Comparison of ENCODE assay signal across 1 cellular context in genomic region chr2:44167908-44168683, GRCh38.
TF ChIP-seq lines count a peak whose summit lies in the region.

No MANE protein-coding gene starts in this region.

TF ChIP-seq in HEK293, 187 proteins besides CTCF, POLR2A, EP300 and RAD21 (continued from another document and continues in another):
- TF ChIP-seq, protein P1, sequence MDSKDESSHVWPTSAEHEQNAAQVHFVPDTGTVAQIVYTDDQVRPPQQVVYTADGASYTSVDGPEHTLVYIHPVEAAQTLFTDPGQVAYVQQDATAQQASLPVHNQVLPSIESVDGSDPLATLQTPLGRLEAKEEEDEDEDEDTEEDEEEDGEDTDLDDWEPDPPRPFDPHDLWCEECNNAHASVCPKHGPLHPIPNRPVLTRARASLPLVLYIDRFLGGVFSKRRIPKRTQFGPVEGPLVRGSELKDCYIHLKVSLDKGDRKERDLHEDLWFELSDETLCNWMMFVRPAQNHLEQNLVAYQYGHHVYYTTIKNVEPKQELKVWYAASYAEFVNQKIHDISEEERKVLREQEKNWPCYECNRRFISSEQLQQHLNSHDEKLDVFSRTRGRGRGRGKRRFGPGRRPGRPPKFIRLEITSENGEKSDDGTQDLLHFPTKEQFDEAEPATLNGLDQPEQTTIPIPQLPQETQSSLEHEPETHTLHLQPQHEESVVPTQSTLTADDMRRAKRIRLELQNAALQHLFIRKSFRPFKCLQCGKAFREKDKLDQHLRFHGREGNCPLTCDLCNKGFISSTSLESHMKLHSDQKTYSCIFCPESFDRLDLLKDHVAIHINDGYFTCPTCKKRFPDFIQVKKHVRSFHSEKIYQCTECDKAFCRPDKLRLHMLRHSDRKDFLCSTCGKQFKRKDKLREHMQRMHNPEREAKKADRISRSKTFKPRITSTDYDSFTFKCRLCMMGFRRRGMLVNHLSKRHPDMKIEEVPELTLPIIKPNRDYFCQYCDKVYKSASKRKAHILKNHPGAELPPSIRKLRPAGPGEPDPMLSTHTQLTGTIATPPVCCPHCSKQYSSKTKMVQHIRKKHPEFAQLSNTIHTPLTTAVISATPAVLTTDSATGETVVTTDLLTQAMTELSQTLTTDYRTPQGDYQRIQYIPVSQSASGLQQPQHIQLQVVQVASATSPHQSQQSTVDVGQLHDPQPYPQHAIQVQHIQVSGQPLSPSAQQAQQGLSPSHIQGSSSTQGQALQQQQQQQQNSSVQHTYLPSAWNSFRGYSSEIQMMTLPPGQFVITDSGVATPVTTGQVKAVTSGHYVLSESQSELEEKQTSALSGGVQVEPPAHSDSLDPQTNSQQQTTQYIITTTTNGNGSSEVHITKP (tag by site-specific recombination; IDR thresholded peaks at IDR 0.05), result peak; percentile 80
- TF ChIP-seq BCL11B (tag by site-specific recombination; IDR thresholded peaks at IDR 0.05; ENCODE audit: low read depth) (no peak), ZNF169 (tag by site-specific recombination; IDR thresholded peaks at IDR 0.05) (no peak), ZNF621 (tag by site-specific recombination; IDR thresholded peaks at IDR 0.05) (no peak), PRDM6 (tag by site-specific recombination; IDR thresholded peaks at IDR 0.05) (no peak), HOXC10 (CRISPR knock-in tag; IDR thresholded peaks at IDR 0.05) (no peak), ZNF157 (tag by site-specific recombination; IDR thresholded peaks at IDR 0.05) (no peak), ZNF404 (tag by site-specific recombination; IDR thresholded peaks at IDR 0.05) (no peak), HOXA7 (CRISPR knock-in tag; IDR thresholded peaks at IDR 0.05; ENCODE audit: borderline replicate concordance) (no peak), SP3 (tag by site-specific recombination; IDR thresholded peaks at IDR 0.05) (peak; percentile 74), ZNF707 (tag by site-specific recombination; IDR thresholded peaks at IDR 0.05) (no peak), ZNF214 (tag by site-specific recombination; IDR thresholded peaks at IDR 0.05; ENCODE audit: borderline replicate concordance) (no peak), ZNF221 (tag by site-specific recombination; IDR thresholded peaks at IDR 0.05; ENCODE audit: borderline replicate concordance) (no peak), KLF9 (tag by site-specific recombination; IDR thresholded peaks at IDR 0.05; ENCODE audit: low read depth) (peak; percentile 29), ZNF560 (tag by site-specific recombination; IDR thresholded peaks at IDR 0.05; ENCODE audit: borderline replicate concordance) (no peak), SP7 (tag by site-specific recombination; IDR thresholded peaks at IDR 0.05) (0 out of 2 replicates have a peak, but pooled peaks have one; percentile 17), EGR2 (tag by site-specific recombination; IDR thresholded peaks at IDR 0.05; ENCODE audit: low read depth) (peak; percentile 90), GLIS1 (tag by site-specific recombination; IDR thresholded peaks at IDR 0.05) (peak; percentile 50; the same call in 1 of the 2 replicates), ZBTB6 (tag by site-specific recombination; IDR thresholded peaks at IDR 0.05) (no peak), FEZF1 (tag by site-specific recombination; IDR thresholded peaks at IDR 0.05) (0 out of 2 replicates have a peak, but pooled peaks have one; percentile 6), ZNF366 (tag by site-specific recombination; conservative IDR thresholded peaks at IDR 0.05) (0 out of 2 replicates have a peak, but pooled peaks have one; percentile 13), ZNF510 (tag by site-specific recombination; IDR thresholded peaks at IDR 0.05; ENCODE audit: insufficient replicate concordance) (no peak), ZNF514 (tag by site-specific recombination; IDR thresholded peaks at IDR 0.05) (no peak), ZNF23 (tag by site-specific recombination; IDR thresholded peaks at IDR 0.05; ENCODE audit: borderline replicate concordance) (no peak), AEBP2 (tag by site-specific recombination; IDR thresholded peaks at IDR 0.05; ENCODE audit: borderline replicate concordance) (no peak), ZNF623 (tag by site-specific recombination; IDR thresholded peaks at IDR 0.05) (no peak), ZNF473 (tag by site-specific recombination; IDR thresholded peaks at IDR 0.05) (no peak), GFI1B (tag by site-specific recombination; IDR thresholded peaks at IDR 0.05) (no peak), REST (tag by site-specific recombination; IDR thresholded peaks at IDR 0.05) (no peak), ZNF529 (tag by site-specific recombination; IDR thresholded peaks at IDR 0.05; ENCODE audit: insufficient replicate concordance) (no peak), ZSCAN5A (tag by site-specific recombination; IDR thresholded peaks at IDR 0.05) (no peak), ZNF16 (tag by site-specific recombination; IDR thresholded peaks at IDR 0.05; ENCODE audit: low read depth) (no peak), ZNF530 (tag by site-specific recombination; IDR thresholded peaks at IDR 0.05; ENCODE audit: low read depth) (no peak), ZNF155 (tag by site-specific recombination; IDR thresholded peaks at IDR 0.05) (no peak), ZNF19 (tag by site-specific recombination; IDR thresholded peaks at IDR 0.05; ENCODE audit: low read depth) (no peak), SCRT1 (tag by site-specific recombination; IDR thresholded peaks at IDR 0.05; ENCODE audit: borderline replicate concordance) (no peak), TRIM28 (IDR thresholded peaks at IDR 0.05; ENCODE audit: borderline replicate concordance, low read length) (no peak), ZNF26 (tag by site-specific recombination; IDR thresholded peaks at IDR 0.05) (no peak), ZFP3 (tag by site-specific recombination; IDR thresholded peaks at IDR 0.05; ENCODE audit: low read depth) (no peak), ZFHX2 (tag by site-specific recombination; conservative IDR thresholded peaks at IDR 0.05) (peak; percentile 86), ZNF670 (tag by site-specific recombination; IDR thresholded peaks at IDR 0.05; ENCODE audit: low read depth) (no peak), IKZF3 (tag by site-specific recombination; IDR thresholded peaks at IDR 0.05) (no peak), ZNF521 (tag by site-specific recombination; IDR thresholded peaks at IDR 0.05) (no peak), SETDB1 (IDR thresholded peaks at IDR 0.05; ENCODE audit: insufficient read length, low read length) (peak; percentile 40), ZNF202 (tag by site-specific recombination; IDR thresholded peaks at IDR 0.05; ENCODE audit: borderline replicate concordance) (no peak)
- TF ChIP-seq, protein P2, sequence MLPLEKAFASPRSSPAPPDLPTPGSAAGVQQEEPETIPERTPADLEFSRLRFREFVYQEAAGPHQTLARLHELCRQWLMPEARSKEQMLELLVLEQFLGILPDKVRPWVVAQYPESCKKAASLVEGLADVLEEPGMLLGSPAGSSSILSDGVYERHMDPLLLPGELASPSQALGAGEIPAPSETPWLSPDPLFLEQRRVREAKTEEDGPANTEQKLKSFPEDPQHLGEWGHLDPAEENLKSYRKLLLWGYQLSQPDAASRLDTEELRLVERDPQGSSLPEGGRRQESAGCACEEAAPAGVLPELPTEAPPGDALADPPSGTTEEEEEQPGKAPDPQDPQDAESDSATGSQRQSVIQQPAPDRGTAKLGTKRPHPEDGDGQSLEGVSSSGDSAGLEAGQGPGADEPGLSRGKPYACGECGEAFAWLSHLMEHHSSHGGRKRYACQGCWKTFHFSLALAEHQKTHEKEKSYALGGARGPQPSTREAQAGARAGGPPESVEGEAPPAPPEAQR (tag by site-specific recombination; IDR thresholded peaks at IDR 0.05), result no peak
- TF ChIP-seq, protein P3, sequence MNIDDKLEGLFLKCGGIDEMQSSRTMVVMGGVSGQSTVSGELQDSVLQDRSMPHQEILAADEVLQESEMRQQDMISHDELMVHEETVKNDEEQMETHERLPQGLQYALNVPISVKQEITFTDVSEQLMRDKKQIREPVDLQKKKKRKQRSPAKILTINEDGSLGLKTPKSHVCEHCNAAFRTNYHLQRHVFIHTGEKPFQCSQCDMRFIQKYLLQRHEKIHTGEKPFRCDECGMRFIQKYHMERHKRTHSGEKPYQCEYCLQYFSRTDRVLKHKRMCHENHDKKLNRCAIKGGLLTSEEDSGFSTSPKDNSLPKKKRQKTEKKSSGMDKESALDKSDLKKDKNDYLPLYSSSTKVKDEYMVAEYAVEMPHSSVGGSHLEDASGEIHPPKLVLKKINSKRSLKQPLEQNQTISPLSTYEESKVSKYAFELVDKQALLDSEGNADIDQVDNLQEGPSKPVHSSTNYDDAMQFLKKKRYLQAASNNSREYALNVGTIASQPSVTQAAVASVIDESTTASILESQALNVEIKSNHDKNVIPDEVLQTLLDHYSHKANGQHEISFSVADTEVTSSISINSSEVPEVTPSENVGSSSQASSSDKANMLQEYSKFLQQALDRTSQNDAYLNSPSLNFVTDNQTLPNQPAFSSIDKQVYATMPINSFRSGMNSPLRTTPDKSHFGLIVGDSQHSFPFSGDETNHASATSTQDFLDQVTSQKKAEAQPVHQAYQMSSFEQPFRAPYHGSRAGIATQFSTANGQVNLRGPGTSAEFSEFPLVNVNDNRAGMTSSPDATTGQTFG (tag by site-specific recombination; IDR thresholded peaks at IDR 0.05; ENCODE audit: borderline replicate concordance), result no peak
